In the genomic region with DNA sequence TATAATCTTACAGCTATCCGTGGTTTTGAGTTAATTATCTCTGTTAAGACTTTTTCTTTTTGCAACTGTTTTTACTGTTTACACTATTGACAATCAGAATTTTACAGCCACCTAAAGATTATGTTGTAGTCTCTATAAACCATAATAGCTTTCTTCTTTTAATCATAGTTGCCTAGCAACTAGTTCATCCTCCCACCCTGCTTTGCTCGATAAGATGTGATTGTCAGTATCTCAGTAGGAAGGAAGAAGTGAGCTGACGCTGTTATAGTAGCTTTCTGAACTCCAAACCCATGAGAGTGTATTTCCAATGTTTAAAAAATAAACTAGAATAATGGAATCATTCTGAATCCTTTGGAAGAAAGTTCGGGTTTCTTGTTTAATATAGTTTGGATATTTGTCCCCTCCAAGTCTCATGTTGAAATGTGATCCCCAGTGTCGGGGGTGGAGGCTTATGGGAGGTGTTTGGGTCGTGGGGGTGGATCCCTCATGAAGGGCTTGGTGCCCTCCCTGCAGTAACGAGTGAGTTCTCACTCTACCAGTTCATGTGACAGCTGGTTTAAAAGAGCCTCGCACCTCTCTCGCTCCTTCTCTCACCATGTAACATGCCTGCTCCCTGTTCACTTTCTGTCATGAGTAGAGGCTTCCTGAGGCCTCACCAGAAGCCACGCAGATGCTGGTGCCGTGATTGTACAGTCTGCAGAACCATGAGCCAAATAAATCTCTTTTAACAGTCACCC, we compare ENCODE assay signal across 18 cellular contexts.
"Had no signal": no experiment of that assay in that cellular context is flagged by ENCODE, and none has a peak within 500 bp of the region (broad histone marks: within the 10 kb centered on the region; RNA-seq: fewer than 3 reads in every experiment).

No MANE protein-coding gene starts in this region.

- DNase-seq: effector CD4-positive, alpha-beta T cell; heart right ventricle; kidney glomerular epithelial cell; mammary epithelial cell; naive thymus-derived CD4-positive, alpha-beta T cell; nephron progenitor cell; posterior cingulate gyrus; small intestine; stimulated activated CD4-positive, alpha-beta T cell treated with anti-CD3 and anti-CD28 coated beads, Interleukin-12 subunit alpha, Interleukin-12 subunit beta, amount 100 ng/mL, for 4 hours; stimulated activated naive CD4-positive, alpha-beta T cell; stomach; substantia nigra; transverse colon had no signal

- FAIRE-seq: frontal cortex, islet of Langerhans, small intestine had no signal

- H3K4me1 ChIP-seq: heart right ventricle, right atrium auricular region, stomach, transverse colon had no signal

- H3K9me3 ChIP-seq: heart right ventricle, right atrium auricular region, stomach, thoracic aorta, transverse colon had no signal

- H3K27ac ChIP-seq: coronary artery, heart right ventricle, right atrium auricular region, stomach, thoracic aorta, transverse colon had no signal

- H3K4me3 ChIP-seq: coronary artery, heart right ventricle, right atrium auricular region, stomach, thoracic aorta, transverse colon had no signal

- H3K27me3 ChIP-seq: heart right ventricle, right atrium auricular region, stomach, transverse colon had no signal

- H3K27ac Mint-ChIP-seq: naive thymus-derived CD4-positive, alpha-beta T cell; nephron progenitor cell had no signal

- H3K4me3 Mint-ChIP-seq: naive thymus-derived CD4-positive, alpha-beta T cell; nephron progenitor cell had no signal

- ATAC-seq: heart right ventricle; naive thymus-derived CD4-positive, alpha-beta T cell had no signal

- H3K36me3 ChIP-seq: heart right ventricle, right atrium auricular region, stomach, thoracic aorta, transverse colon had no signal

- H3K9me3 Mint-ChIP-seq: nephron progenitor cell had no signal
